Comparison of ENCODE assay signal across 8 cellular contexts in the genomic region with DNA sequence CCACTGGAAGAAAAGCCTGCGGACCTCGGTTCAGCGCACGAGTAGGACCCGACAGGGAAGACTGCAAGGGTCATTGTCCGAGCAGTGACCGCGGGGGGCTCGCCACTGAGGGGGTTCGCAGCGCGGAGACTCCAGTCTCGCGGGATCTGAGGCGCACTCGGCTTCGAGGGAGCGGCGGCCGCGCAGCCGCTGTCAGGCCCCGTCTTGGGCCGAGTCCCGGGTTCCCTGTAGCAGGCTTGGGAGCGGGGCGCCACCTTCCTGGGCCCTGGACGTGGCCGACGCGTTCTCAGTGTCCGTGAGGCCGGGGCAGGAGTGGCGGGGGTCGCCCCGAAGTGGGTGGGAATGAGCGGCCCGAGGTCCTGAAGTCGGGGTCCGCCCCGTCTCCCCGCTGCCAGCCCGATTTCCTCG. TPM values are rescaled to one million over a fixed set of nuclear protein-coding genes. Genes with fewer than 3 reads are reported as not detected.
DNase-seq lines count a peak whose midpoint lies in the region; ATAC-seq and TF ChIP-seq lines count a peak whose summit lies in the region.

No MANE protein-coding gene starts in this region.

- H4K20me1 ChIP-seq in smooth muscle cell (ENCODE audit: low read depth) = peaks cover 49% of the 10 kb centered on the region

- peaks cover 64% of the 10 kb centered on the region for H3K79me2 ChIP-seq in smooth muscle cell (ENCODE audit: low read depth)

- POLR2A ChIA-PET in activated CD4-positive, alpha-beta memory T cell treated with anti-CD3 and anti-CD28 coated beads for 36 hours (lab: Charles Lee) = interaction anchor here (0.7 to 1.5 kb wide), 7 partner anchors 8 to 30 kb away, joined by 3 to 6 read pairs (median 4); no protein-coding TSS in a partner anchor

- H3K4me2 ChIP-seq in smooth muscle cell = peak overlapping the region; percentile 86

- H3K4me3 ChIP-seq in left ventricle myocardium inferior (peak overlapping the region; percentile 86), smooth muscle cell (peak overlapping the region; percentile 69)

- peak overlapping the region; percentile 100 for H3K27ac ChIP-seq in left ventricle myocardium inferior (replicated peaks)
- H3K27ac ChIP-seq in smooth muscle cell (ENCODE audit: low read depth) = peak overlapping the region; percentile 96

- ATAC-seq in HG02981 (IDR thresholded peaks at IDR 0.05; ENCODE audit: unreplicated experiment) = no peak

- peak; percentile 71 for DNase-seq in DMS53 (lab: John Stamatoyannopoulos, UW)
- DNase-seq in DMS53 treated with DMSO at 0.1 percent for 48 hours (lab: John Stamatoyannopoulos, UW; ENCODE audit: unreplicated experiment) = no peak
- DNase-seq in activated CD4-positive, alpha-beta memory T cell treated with anti-CD3 and anti-CD28 coated beads for 36 hours = no peak
- DNase-seq in left ventricle myocardium inferior = no peak
- DNase-seq in smooth muscle cell (lab: John Stamatoyannopoulos, UW; ENCODE audit: unreplicated experiment) = no peak
- no peak for DNase-seq in central memory CD4-positive, alpha-beta T cell
- no peak for DNase-seq in occipital lobe (lab: John Stamatoyannopoulos, UW)

- H3F3A ChIP-seq in smooth muscle cell (ENCODE audit: low read depth) = peaks cover 46% of the 10 kb centered on the region

- peak overlapping the region; percentile 86 for H3K9ac ChIP-seq in smooth muscle cell (ENCODE audit: low read depth)

- 48% methylated on average over 17 of the region's 44 CpGs for WGBS in smooth muscle cell (ENCODE audit: low lambda C conversion rate)

- CTCF ChIA-PET in activated CD4-positive, alpha-beta memory T cell treated with anti-CD3 and anti-CD28 coated beads for 36 hours (lab: Charles Lee) = interaction anchor here (1.0 to 4.1 kb wide), 3 partner anchors 8 to 30 kb away, joined by 4 to 38 read pairs (median 7); no protein-coding TSS in a partner anchor

- H3K36me3 Mint-ChIP-seq in activated CD4-positive, alpha-beta memory T cell treated with anti-CD3 and anti-CD28 coated beads for 36 hours = peaks cover 58% of the 10 kb centered on the region

- no peaks in the 10 kb centered on the region for H3K9me3 Mint-ChIP-seq in activated CD4-positive, alpha-beta memory T cell treated with anti-CD3 and anti-CD28 coated beads for 36 hours

- H3K27me3 ChIP-seq in left ventricle myocardium inferior (ENCODE audit: low read depth) (no peaks in the 10 kb centered on the region), smooth muscle cell (ENCODE audit: low read depth) (no peaks in the 10 kb centered on the region)

- H3K4me1 Mint-ChIP-seq in activated CD4-positive, alpha-beta memory T cell treated with anti-CD3 and anti-CD28 coated beads for 36 hours (ENCODE audit: low read depth) = peaks cover 56% of the 10 kb centered on the region

- H3K9me3 ChIP-seq in left ventricle myocardium inferior (replicated peaks) (no peaks in the 10 kb centered on the region), smooth muscle cell (replicated peaks; ENCODE audit: low read depth) (no peaks in the 10 kb centered on the region)

- H3K27me3 Mint-ChIP-seq in activated CD4-positive, alpha-beta memory T cell treated with anti-CD3 and anti-CD28 coated beads for 36 hours = no peaks in the 10 kb centered on the region

- no peak overlapping the region for H2AFZ ChIP-seq in smooth muscle cell (ENCODE audit: low read depth)

- intact Hi-C loops in activated CD4-positive, alpha-beta memory T cell treated with anti-CD3 and anti-CD28 coated beads for 36 hours (cut with micrococcal nuclease) = loop anchor here (1.0 to 5.0 kb wide), 4 partner anchors 14 to 237 kb away; a partner anchor contains a TSS
- intact Hi-C loops in left ventricle myocardium inferior (cut with micrococcal nuclease) = no loop called here

- peaks cover 75% of the 10 kb centered on the region for H3K4me1 ChIP-seq in left ventricle myocardium inferior
- H3K4me1 ChIP-seq in smooth muscle cell (ENCODE audit: low read depth) = peaks cover 35% of the 10 kb centered on the region

- H3K36me3 ChIP-seq in left ventricle myocardium inferior (peaks cover 59% of the 10 kb centered on the region), smooth muscle cell (ENCODE audit: low read depth) (peaks cover 8% of the 10 kb centered on the region)

- peak overlapping the region; percentile 73 for H3K27ac Mint-ChIP-seq in activated CD4-positive, alpha-beta memory T cell treated with anti-CD3 and anti-CD28 coated beads for 36 hours

- TF ChIP-seq CTCF in left ventricle myocardium inferior (IDR thresholded peaks at IDR 0.05; ENCODE audit: borderline replicate concordance) = no peak
- no peak for TF ChIP-seq CTCF in smooth muscle cell (IDR thresholded peaks at IDR 0.05; ENCODE audit: borderline replicate concordance, insufficient read depth, poor library complexity, severe bottlenecking)

- H3K4me3 Mint-ChIP-seq in activated CD4-positive, alpha-beta memory T cell treated with anti-CD3 and anti-CD28 coated beads for 36 hours = peak overlapping the region; percentile 69

RNA-seq across cellular contexts. Expression of a gene that starts 0.5 kb away (rescaled TPM):
- 10 to 100 TPM; 74.8 to 76.1 TPM for total RNA-seq in activated CD4-positive, alpha-beta memory T cell treated with anti-CD3 and anti-CD28 coated beads for 36 hours
- 12.4 TPM for total RNA-seq in left ventricle myocardium inferior
- 33.4 and 41.5 TPM in 2 replicates for total RNA-seq in smooth muscle cell
- 75.6 and 78.1 TPM in 2 replicates for polyA plus RNA-seq in smooth muscle cell
- total RNA-seq in occipital lobe = 6.7 TPM

RNA-seq across cellular contexts. Expression of a gene that starts 5.7 kb away (rescaled TPM):
- 100 to 1,000 TPM; 171 to 173 TPM for total RNA-seq in activated CD4-positive, alpha-beta memory T cell treated with anti-CD3 and anti-CD28 coated beads for 36 hours
- total RNA-seq in left ventricle myocardium inferior = 229 TPM
- total RNA-seq in smooth muscle cell = 119 and 122 TPM in 2 replicates
- 215 and 235 TPM in 2 replicates for polyA plus RNA-seq in smooth muscle cell
- 598 TPM for total RNA-seq in occipital lobe

RNA-seq across cellular contexts. Expression of a gene that starts 10.8 kb away (rescaled TPM):
- not detected for total RNA-seq in activated CD4-positive, alpha-beta memory T cell treated with anti-CD3 and anti-CD28 coated beads for 36 hours
- total RNA-seq in left ventricle myocardium inferior (not detected), smooth muscle cell (6.2 and 7.4 TPM in 2 replicates), occipital lobe (8.1 TPM)
- 0.89 and 1.2 TPM in 2 replicates for polyA plus RNA-seq in smooth muscle cell

RNA-seq across cellular contexts. Expression of a gene that starts 26.5 kb away (rescaled TPM):
- total RNA-seq in activated CD4-positive, alpha-beta memory T cell treated with anti-CD3 and anti-CD28 coated beads for 36 hours = 10 to 100 TPM; 54.1 to 54.6 TPM
- 60.5 TPM for total RNA-seq in left ventricle myocardium inferior
- 25.0 and 58.5 TPM in 2 replicates for total RNA-seq in smooth muscle cell
- 65.3 and 70.6 TPM in 2 replicates for polyA plus RNA-seq in smooth muscle cell
- 15.3 TPM for total RNA-seq in occipital lobe

RNA-seq across cellular contexts. Expression of a gene that starts 33.3 kb away (rescaled TPM):
- 100 to 1,000 TPM; 178 to 192 TPM for total RNA-seq in activated CD4-positive, alpha-beta memory T cell treated with anti-CD3 and anti-CD28 coated beads for 36 hours
- 501 TPM for total RNA-seq in left ventricle myocardium inferior
- 29.1 and 68.8 TPM in 2 replicates for total RNA-seq in smooth muscle cell
- polyA plus RNA-seq in smooth muscle cell = 265 and 272 TPM in 2 replicates
- 11.9 TPM for total RNA-seq in occipital lobe
